8 cellular contexts compared by ENCODE assay signal in genomic region chr12:66107451-66107915, GRCh38. TPM values are rescaled to one million over a fixed set of nuclear protein-coding genes. Genes with fewer than 3 reads are reported as not detected.
DNase-seq lines count a peak whose midpoint lies in the region; ATAC-seq, FAIRE-seq and TF ChIP-seq lines count a peak whose summit lies in the region.

No MANE protein-coding gene starts in this region.

- peak; percentile 94 for FAIRE-seq in GM12878 (lab: Jason Lieb, UNC)

- peak; percentile 94 for DNase-seq in AG10803 (ENCODE audit: low read depth)
- peak; percentile 74 for DNase-seq in NCI-H146 (lab: John Stamatoyannopoulos, UW)
- peak; percentile 40 for DNase-seq in SKM-1 (lab: John Stamatoyannopoulos, UW; ENCODE audit: unreplicated experiment)
- peak; percentile 56 for DNase-seq in GM12878 (ENCODE audit: low read depth, low spot score)
- peak; percentile 86 for DNase-seq in iPS-NIHi11 (ENCODE audit: low spot score)
- DNase-seq in spleen, result no peak

- TF ChIP-seq CTCF in AG10803 (conservative IDR thresholded peaks at IDR 0.05; ENCODE audit: low read length) (peak; percentile 88), GM12878 (IDR thresholded peaks at IDR 0.05 in 2 of 3, conservative IDR thresholded peaks at IDR 0.05 in 1 of 3; ENCODE audit: control insufficient read depth in 2 of 3, extremely low read depth in 1 of 3, insufficient read depth in 1 of 3, low read depth in 3 of 3, low read length in 3 of 3) (peak; percentile 67 to 83 (median 75)), spleen (IDR thresholded peaks at IDR 0.05 in 8 of 11, conservative IDR thresholded peaks at IDR 0.05 in 3 of 11) (peak; percentile 63 to 87 (median 80))

- SMC1A ChIA-PET in GM12878 (lab: Charles Lee; ENCODE audit: uncharacterized antibody, unreplicated experiment), result interaction anchor here (0.6 to 2.0 kb wide), 12 partner anchors 17 to 551 kb away, joined by 3 to 7 read pairs (median 4); no protein-coding TSS in a partner anchor

- no peaks in the 10 kb centered on the region for H3K79me2 ChIP-seq in GM12878 (ENCODE audit: control insufficient read depth, insufficient read depth, low read length)

- H4K20me1 ChIP-seq in GM12878 (ENCODE audit: control insufficient read depth, insufficient read depth), result no peaks in the 10 kb centered on the region

- no TSS peak for BruUV-seq in GM12878 (replicated peaks; lab: Mats Ljungman, UMichigan)

- peak; percentile 90 for TF ChIP-seq RAD21 in GM12878 (IDR thresholded peaks at IDR 0.05; ENCODE audit: insufficient read depth, low read depth, low read length)

- H3K36me3 ChIP-seq in GM12878 (ENCODE audit: control insufficient read depth in 2 of 2, insufficient read depth in 2 of 2, low read length in 1 of 2) (no peaks in the 10 kb centered on the region), spleen (no peaks in the 10 kb centered on the region)

- in situ Hi-C loops in GM12878 (cut with MboI), result loop anchor here (5.0 to 10.0 kb wide), 3 partner anchors 550 to 1213 kb away; no protein-coding TSS in a partner anchor

- peak overlapping the region; percentile 29; the same call in 1 of the 2 replicates for H2AFZ ChIP-seq in GM12878 (ENCODE audit: control insufficient read depth, low read depth, low read length)

- WGBS in GM12878 (ENCODE audit: insufficient coverage, insufficient replicate concordance, low lambda C conversion rate, missing lambda C conversion rate), result 31% methylated on average over 9 of the region's 9 CpGs
- 28 to 38% (median 38%) methylated on average over 9 of the region's 9 CpGs for WGBS in spleen, 5 donors

- POLR2A ChIA-PET in GM12878 (lab: Charles Lee), result no interaction called here

- no peaks in the 10 kb centered on the region for H3K9me3 ChIP-seq in GM12878 (replicated peaks; ENCODE audit: control insufficient read depth, insufficient read depth, low read length)
- no peaks in the 10 kb centered on the region for H3K9me3 ChIP-seq in spleen

- H3K27me3 ChIP-seq in GM12878 (replicated peaks in 1 of 2; ENCODE audit: control insufficient read depth in 2 of 2, insufficient read depth in 2 of 2, low read length in 1 of 2) (no peaks in the 10 kb centered on the region), spleen (replicated peaks in 1 of 7) (peaks cover 0 to 10% (median 0%) of the 10 kb centered on the region in 7 donors)

- no peak for TF ChIP-seq EP300 in GM12878 (IDR thresholded peaks at IDR 0.05; ENCODE audit: borderline replicate concordance in 1 of 2, control insufficient read depth in 1 of 2, low read depth in 2 of 2, low read length in 2 of 2)

- H3K4me3 ChIP-seq in AG10803 (ENCODE audit: low read length), result no peak overlapping the region
- H3K4me3 ChIP-seq in GM12878, result no peak overlapping the region
- H3K4me3 ChIP-seq in spleen, result no peak overlapping the region

- H3K27ac ChIP-seq in GM12878 (ENCODE audit: control insufficient read depth, insufficient read depth), result no peak overlapping the region
- H3K27ac ChIP-seq in spleen, result no peak overlapping the region

- intact Hi-C loops in GM12878 (cut with micrococcal nuclease; ENCODE audit: unreplicated experiment), result loop anchor here (1.0 to 5.0 kb wide), 5 partner anchors 155 to 795 kb away; no protein-coding TSS in a partner anchor
- intact Hi-C loops in spleen (cut with DNase I; ENCODE audit: low total_unique reads), result loop anchor here (10.0 kb wide), 1 partner anchor 1213 kb away; no protein-coding TSS in a partner anchor

- H3K4me1 ChIP-seq in GM12878 (ENCODE audit: control insufficient read depth, insufficient read depth, low read length), result no peaks in the 10 kb centered on the region
- peaks cover 0 to 8% (median 3%) of the 10 kb centered on the region in 6 donors for H3K4me1 ChIP-seq in spleen

- no peak overlapping the region for H3K4me2 ChIP-seq in GM12878 (ENCODE audit: control insufficient read depth, insufficient read depth)

- RAD21 ChIA-PET in GM12878 (lab: Charles Lee; ENCODE audit: unreplicated experiment), result interaction anchor here (0.6 to 3.4 kb wide), 5 partner anchors 20 to 945 kb away, joined by 3 to 22 read pairs (median 6); no protein-coding TSS in a partner anchor

- CTCF ChIA-PET in GM12878 (lab: Yijun Ruan, JAX), result interaction anchor here (0.6 to 6.2 kb wide), 25 partner anchors 9 to 1020 kb away, joined by 3 to 37 read pairs (median 3); partner anchors contain the start of gene LLPH

- TF ChIP-seq POLR2A in GM12878 (IDR thresholded peaks at IDR 0.05; ENCODE audit: low read depth, low read length) (no peak), spleen (IDR thresholded peaks at IDR 0.05) (no peak)

- ATAC-seq in GM18519 (IDR thresholded peaks at IDR 0.05; ENCODE audit: low FRiP score, unreplicated experiment) (peak; percentile 91), HG02943 (IDR thresholded peaks at IDR 0.05; ENCODE audit: low read depth, unreplicated experiment) (peak; percentile 97), GM12878 (peak; percentile 97)

- H3K9ac ChIP-seq in GM12878 (ENCODE audit: control insufficient read depth, insufficient read depth, low read length), result no peak overlapping the region; the same call in 1 of the 2 replicates

TF ChIP-seq in GM12878, 131 proteins besides CTCF, POLR2A, EP300 and RAD21 (continues in another document):
- TF ChIP-seq HDGF (IDR thresholded peaks at IDR 0.05), result no peak
- TF ChIP-seq, protein P1, sequence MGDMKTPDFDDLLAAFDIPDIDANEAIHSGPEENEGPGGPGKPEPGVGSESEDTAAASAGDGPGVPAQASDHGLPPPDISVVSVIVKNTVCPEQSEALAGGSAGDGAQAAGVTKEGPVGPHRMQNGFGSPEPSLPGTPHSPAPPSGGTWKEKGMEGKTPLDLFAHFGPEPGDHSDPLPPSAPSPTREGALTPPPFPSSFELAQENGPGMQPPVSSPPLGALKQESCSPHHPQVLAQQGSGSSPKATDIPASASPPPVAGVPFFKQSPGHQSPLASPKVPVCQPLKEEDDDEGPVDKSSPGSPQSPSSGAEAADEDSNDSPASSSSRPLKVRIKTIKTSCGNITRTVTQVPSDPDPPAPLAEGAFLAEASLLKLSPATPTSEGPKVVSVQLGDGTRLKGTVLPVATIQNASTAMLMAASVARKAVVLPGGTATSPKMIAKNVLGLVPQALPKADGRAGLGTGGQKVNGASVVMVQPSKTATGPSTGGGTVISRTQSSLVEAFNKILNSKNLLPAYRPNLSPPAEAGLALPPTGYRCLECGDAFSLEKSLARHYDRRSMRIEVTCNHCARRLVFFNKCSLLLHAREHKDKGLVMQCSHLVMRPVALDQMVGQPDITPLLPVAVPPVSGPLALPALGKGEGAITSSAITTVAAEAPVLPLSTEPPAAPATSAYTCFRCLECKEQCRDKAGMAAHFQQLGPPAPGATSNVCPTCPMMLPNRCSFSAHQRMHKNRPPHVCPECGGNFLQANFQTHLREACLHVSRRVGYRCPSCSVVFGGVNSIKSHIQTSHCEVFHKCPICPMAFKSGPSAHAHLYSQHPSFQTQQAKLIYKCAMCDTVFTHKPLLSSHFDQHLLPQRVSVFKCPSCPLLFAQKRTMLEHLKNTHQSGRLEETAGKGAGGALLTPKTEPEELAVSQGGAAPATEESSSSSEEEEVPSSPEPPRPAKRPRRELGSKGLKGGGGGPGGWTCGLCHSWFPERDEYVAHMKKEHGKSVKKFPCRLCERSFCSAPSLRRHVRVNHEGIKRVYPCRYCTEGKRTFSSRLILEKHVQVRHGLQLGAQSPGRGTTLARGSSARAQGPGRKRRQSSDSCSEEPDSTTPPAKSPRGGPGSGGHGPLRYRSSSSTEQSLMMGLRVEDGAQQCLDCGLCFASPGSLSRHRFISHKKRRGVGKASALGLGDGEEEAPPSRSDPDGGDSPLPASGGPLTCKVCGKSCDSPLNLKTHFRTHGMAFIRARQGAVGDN (IDR thresholded peaks at IDR 0.05), result no peak
- no peak for TF ChIP-seq SIX5 (IDR thresholded peaks at IDR 0.05; ENCODE audit: low read depth, low read length, severe bottlenecking)
- TF ChIP-seq ZNF217 (IDR thresholded peaks at IDR 0.05), result no peak
- no peak for TF ChIP-seq RBBP5 (conservative IDR thresholded peaks at IDR 0.05)
- no peak for TF ChIP-seq RAD51 (IDR thresholded peaks at IDR 0.05)
- peak; percentile 81 for TF ChIP-seq SMC3 (IDR thresholded peaks at IDR 0.05; ENCODE audit: borderline replicate concordance, low read length)
- no peak for TF ChIP-seq BACH1 (IDR thresholded peaks at IDR 0.05; ENCODE audit: borderline replicate concordance)
- 0 out of 2 replicates have a peak, but pooled peaks have one; percentile 32 for TF ChIP-seq YY1 (IDR thresholded peaks at IDR 0.05; ENCODE audit: low read depth, low read length)
- TF ChIP-seq SREBF1 (IDR thresholded peaks at IDR 0.05; ENCODE audit: low read length), result no peak
- TF ChIP-seq NBN (IDR thresholded peaks at IDR 0.05), result no peak
- no peak for TF ChIP-seq WRNIP1 (IDR thresholded peaks at IDR 0.05; ENCODE audit: borderline replicate concordance, low read depth, low read length)
- TF ChIP-seq TCF7 (IDR thresholded peaks at IDR 0.05; ENCODE audit: borderline replicate concordance), result no peak
- peak; percentile 24 to 74; a peak in 1 of 4 replicates for TF ChIP-seq CEBPB (IDR thresholded peaks at IDR 0.05; ENCODE audit: borderline replicate concordance in 1 of 2, low read depth in 2 of 2, low read length in 2 of 2)
- TF ChIP-seq MEF2B (IDR thresholded peaks at IDR 0.05; ENCODE audit: partially characterized antibody, poor library complexity, severe bottlenecking), result no peak

RNA-seq across cellular contexts. Expression of gene LLPH, which starts 23.1 kb away (rescaled TPM):
- total RNA-seq in GM12878 (2013; cell fraction: nucleolus; rRNA removed), result 7.6 and 8.9 TPM in 2 replicates
- total RNA-seq in GM12878 (2014; rRNA removed), result 15.2 and 18.1 TPM in 2 replicates
- total RNA-seq in GM12878 (2014; rRNA removed; fragmentation: Illumina TruSeq; extraction: Trizol), result 55.7 and 60.6 TPM in 2 replicates
- 26.5 and 29.3 TPM in 2 replicates for total RNA-seq in GM12878 (2021)
- polyA plus RNA-seq in GM12878 (2011; ENCODE audit: low read depth), result 24.3 TPM
- 24.7 and 47.0 TPM in 2 replicates for polyA plus RNA-seq in GM12878 (2011; rRNA removed)
- 4.5 and 4.6 TPM in 2 replicates for polyA plus RNA-seq in GM12878 (2011; cell fraction: cytosol; rRNA removed)
- 2.8 and 5.9 TPM in 2 replicates for polyA plus RNA-seq in GM12878 (2011; cell fraction: nucleus; rRNA removed)
- polyA plus RNA-seq in GM12878 (2012), result 31.6 and 47.3 TPM in 2 replicates
- polyA plus RNA-seq in GM12878 (2014; fragmentation: Illumina TruSeq; extraction: Trizol), result 80.2 and 102 TPM in 2 replicates
- 100 to 1,000 TPM in 1 of 2 experiments, 10 to 100 TPM in 1; 96.1 to 107 TPM for polyA plus RNA-seq in GM12878 (2014; fragmentation: Nextera tagmentation; extraction: Ambion mirVana)
- polyA plus RNA-seq in GM12878 (2014; rRNA removed), result 27.6 and 31.1 TPM in 2 replicates
- 10 to 100 TPM; 82.5 to 83.4 TPM for polyA plus RNA-seq in GM12878 (2016; fragmentation: Nextera tagmentation; extraction: Ambion mirVana)
- polyA minus RNA-seq in GM12878 (2011; rRNA and poly(A)+ RNA removed), result 1.8 and 2.4 TPM in 2 replicates
- 1.4 and 1.9 TPM in 2 replicates for polyA minus RNA-seq in GM12878 (2011; cell fraction: cytosol; rRNA and poly(A)+ RNA removed)
- polyA minus RNA-seq in GM12878 (2011; cell fraction: nucleus; rRNA and poly(A)+ RNA removed), result 2.9 and 4.2 TPM in 2 replicates
- total RNA-seq in spleen, result 10 to 100 TPM in 4 of 7 donors, 1 to 10 TPM in 3; 6.5 to 21.7 (median 16.9) TPM
- 10 to 100 TPM; 13.9 to 21.1 (median 19.1) TPM for polyA plus RNA-seq in spleen
